Comparison of ENCODE assay signal across 9 cellular contexts in genomic region chr22:46797355-46797754, GRCh38. TPM values are rescaled to one million over a fixed set of nuclear protein-coding genes. Genes with fewer than 3 reads are reported as not detected.
DNase-seq lines count a peak whose midpoint lies in the region; ATAC-seq and TF ChIP-seq lines count a peak whose summit lies in the region.
"Had no signal": no experiment of that assay in that cellular context is flagged by ENCODE, and none has a peak within 500 bp of the region (broad histone marks: within the 10 kb centered on the region; RNA-seq: fewer than 3 reads in every experiment).

No MANE protein-coding gene starts in this region.

- H3K27me3 ChIP-seq in AG04450 (ENCODE audit: control insufficient read depth, insufficient read depth, low read length) (no peaks in the 10 kb centered on the region), HCT116 (ENCODE audit: insufficient read depth, low read length) (no peaks in the 10 kb centered on the region), neural progenitor cell (no peaks in the 10 kb centered on the region)

- no peaks in the 10 kb centered on the region for H3K27me3 Mint-ChIP-seq in activated B cell treated with CpG ODN at 0.5 μM for 24 hours
- H3K27me3 Mint-ChIP-seq in immature natural killer cell (ENCODE audit: low read depth in 3 of 3), result peaks cover 0 to 2% (median 0%) of the 10 kb centered on the region in 3 donors
- peaks cover 6% of the 10 kb centered on the region for H3K27me3 Mint-ChIP-seq in neural progenitor cell (ENCODE audit: insufficient read depth, low read depth)

- TF ChIP-seq RAD21 in HCT116 (IDR thresholded peaks at IDR 0.05; ENCODE audit: low read depth), result peak; percentile 31; the same call in 1 of the 2 replicates

- peak; percentile 44 for TF ChIP-seq CTCF in AG04450 (IDR thresholded peaks at IDR 0.05; ENCODE audit: low read depth, low read length)
- TF ChIP-seq CTCF in HCT116 (IDR thresholded peaks at IDR 0.05 in 2 of 3, conservative IDR thresholded peaks at IDR 0.05 in 1 of 3; ENCODE audit: borderline replicate concordance in 1 of 3, insufficient read depth in 1 of 3, low read depth in 2 of 3, low read length in 2 of 3), result peak; percentile 18 to 36 (median 22); a peak in 2 of 6 replicates
- TF ChIP-seq CTCF in activated B cell treated with CpG ODN at 0.5 μM for 24 hours (IDR thresholded peaks at IDR 0.05), result no peak
- TF ChIP-seq CTCF in neural progenitor cell (IDR thresholded peaks at IDR 0.05), result no peak

- H3K4me3 Mint-ChIP-seq in activated B cell treated with CpG ODN at 0.5 μM for 24 hours, result no peak overlapping the region
- peak overlapping the region in 1 of 5 donors; percentile 12 for H3K4me3 Mint-ChIP-seq in immature natural killer cell
- H3K4me3 Mint-ChIP-seq in neural progenitor cell, result no peak overlapping the region

- intact Hi-C loops in HCT116 (cut with micrococcal nuclease), result loop anchor here (10.0 kb wide), 1 partner anchor 1037 kb away; no protein-coding TSS in a partner anchor
- intact Hi-C loops in activated B cell treated with CpG ODN at 0.5 μM for 24 hours (cut with micrococcal nuclease), result no loop called here

- no peak for DNase-seq in AG04450 (ENCODE audit: low read depth, low spot score)
- no peak for DNase-seq in HCT116 (ENCODE audit: low read depth, low spot score)
- DNase-seq in activated B cell treated with CpG ODN at 0.5 μM for 24 hours, result peak; percentile 14
- no peak for DNase-seq in immature natural killer cell
- DNase-seq in neural progenitor cell (ENCODE audit: low spot score), result no peak
- no peak for DNase-seq in HCEC 1CT
- DNase-seq: NCI-H187 treated with DMSO at 0.1 percent for 48 hours had no signal

- H3K36me3 Mint-ChIP-seq in activated B cell treated with CpG ODN at 0.5 μM for 24 hours (ENCODE audit: low read depth) (peaks cover 88% of the 10 kb centered on the region), immature natural killer cell (peaks cover 8 to 30% (median 9%) of the 10 kb centered on the region in 3 donors), neural progenitor cell (peaks cover 16% of the 10 kb centered on the region)

- POLR2A ChIA-PET in AG04450 (lab: Yijun Ruan, JAX), result no interaction called here
- POLR2A ChIA-PET in HCT116 (lab: Charles Lee), result no interaction called here
- POLR2A ChIA-PET in activated B cell treated with CpG ODN at 0.5 μM for 24 hours (lab: Charles Lee), result no interaction called here

- no peak overlapping the region for H3K27ac ChIP-seq in AG04450 (ENCODE audit: low read depth, low read length)
- H3K27ac ChIP-seq in HCT116 (ENCODE audit: low read depth, low read length), result no peak overlapping the region
- no peak overlapping the region for H3K27ac ChIP-seq in neural progenitor cell

- no peaks in the 10 kb centered on the region for H3F3A ChIP-seq in neural progenitor cell (ENCODE audit: low read depth)

- no peaks in the 10 kb centered on the region for H3K9me3 Mint-ChIP-seq in activated B cell treated with CpG ODN at 0.5 μM for 24 hours
- H3K9me3 Mint-ChIP-seq in immature natural killer cell, result peaks cover 0 to 2% (median 0%) of the 10 kb centered on the region in 6 donors
- H3K9me3 Mint-ChIP-seq in neural progenitor cell, result no peaks in the 10 kb centered on the region

- CTCF ChIA-PET in AG04450 (lab: Charles Lee) (interaction anchor here (0.6 to 2.4 kb wide), 6 partner anchors 9 to 234 kb away, joined by 3 to 25 read pairs (median 12); no protein-coding TSS in a partner anchor), HCT116 (lab: Charles Lee) (interaction anchor here (2.3 kb wide), 1 partner anchor 58 kb away, joined by 6 read pairs; no protein-coding TSS in a partner anchor), activated B cell treated with CpG ODN at 0.5 μM for 24 hours (lab: Charles Lee) (interaction anchor here (0.7 to 8.1 kb wide), 3 partner anchors 28 to 58 kb away, joined by 3 to 266 read pairs (median 4); partner anchors contain the start of gene TBC1D22A)

- BruUV-seq in HCT116 (replicated peaks; lab: Mats Ljungman, UMichigan), result no TSS peak

- H3K79me2 ChIP-seq in HCT116 (ENCODE audit: insufficient read depth, low read length), result peaks cover 3% of the 10 kb centered on the region; the same call in 1 of the 2 replicates
- H3K79me2 ChIP-seq in neural progenitor cell (ENCODE audit: low read depth), result no peaks in the 10 kb centered on the region

- RAD21 ChIA-PET in HCT116 (lab: Charles Lee; ENCODE audit: low non-redundant PET in 1 of 2, low total read pairs in 2 of 2, uncharacterized antibody in 2 of 2, unreplicated experiment in 2 of 2), result no interaction called here

- H4K20me1 ChIP-seq in HCT116 (ENCODE audit: insufficient read depth) (no peaks in the 10 kb centered on the region), neural progenitor cell (ENCODE audit: low read depth) (peaks cover 5% of the 10 kb centered on the region)

- H3K27ac Mint-ChIP-seq in activated B cell treated with CpG ODN at 0.5 μM for 24 hours, result peak overlapping the region; percentile 46
- peak overlapping the region in 5 of 6 donors; percentile 28 to 79 (median 50) for H3K27ac Mint-ChIP-seq in immature natural killer cell
- H3K27ac Mint-ChIP-seq in neural progenitor cell, result no peak overlapping the region

- H3K9ac ChIP-seq in HCT116 (ENCODE audit: low read length) (no peak overlapping the region), neural progenitor cell (no peak overlapping the region)

- H3K4me1 ChIP-seq in HCT116 (ENCODE audit: control insufficient read depth in 1 of 2, insufficient read depth in 2 of 2, low read length in 2 of 2) (peaks cover 3 to 11% of the 10 kb centered on the region in 2 experiments), neural progenitor cell (no peaks in the 10 kb centered on the region)

- H3K9me3 ChIP-seq in AG04450 (ENCODE audit: control insufficient read depth, insufficient read depth, low read length), result no peaks in the 10 kb centered on the region; the same call in 1 of the 2 replicates
- H3K9me3 ChIP-seq in HCT116 (ENCODE audit: control insufficient read depth in 1 of 2, insufficient read depth in 1 of 2, low read depth in 1 of 2, low read length in 2 of 2), result no peaks in the 10 kb centered on the region
- H3K9me3 ChIP-seq in neural progenitor cell (ENCODE audit: low read depth), result no peaks in the 10 kb centered on the region

- H3K4me3 ChIP-seq in AG04450 (ENCODE audit: low read depth, low read length) (no peak overlapping the region), HCT116 (replicated peaks in 1 of 2; ENCODE audit: low read depth in 1 of 2, low read length in 2 of 2) (no peak overlapping the region), neural progenitor cell (no peak overlapping the region)

- no peak overlapping the region for H3K4me2 ChIP-seq in HCT116 (ENCODE audit: low read length)
- no peak overlapping the region for H3K4me2 ChIP-seq in neural progenitor cell

- H2AFZ ChIP-seq in HCT116 (ENCODE audit: low read depth, low read length, poor library complexity, severe bottlenecking) (no peak overlapping the region), neural progenitor cell (replicated peaks) (no peak overlapping the region)

- H3K9me2 ChIP-seq in HCT116 (ENCODE audit: insufficient read depth), result no peaks in the 10 kb centered on the region

- peaks cover 29% of the 10 kb centered on the region for H3K4me1 Mint-ChIP-seq in activated B cell treated with CpG ODN at 0.5 μM for 24 hours
- H3K4me1 Mint-ChIP-seq in immature natural killer cell, result peaks cover 14 to 27% of the 10 kb centered on the region in 2 donors
- H3K4me1 Mint-ChIP-seq in neural progenitor cell, result peaks cover 6% of the 10 kb centered on the region

- no peak for TF ChIP-seq POLR2A in HCT116 (IDR thresholded peaks at IDR 0.05; ENCODE audit: borderline replicate concordance, extremely low read depth, insufficient read depth, insufficient read length)

- ATAC-seq in HCT116 (peak; percentile 29; the same call in 1 of the 2 replicates), activated B cell treated with CpG ODN at 0.5 μM for 24 hours (ENCODE audit: low read depth) (no peak), HG03565 (IDR thresholded peaks at IDR 0.05; ENCODE audit: unreplicated experiment) (no peak), GM19467 (IDR thresholded peaks at IDR 0.05; ENCODE audit: unreplicated experiment) (no peak)

- H3K36me3 ChIP-seq in HCT116 (ENCODE audit: control insufficient read depth in 1 of 2, insufficient read depth in 2 of 2, low read length in 2 of 2) (peaks cover 10 to 11% of the 10 kb centered on the region in 2 experiments; a peak in 2 of 4 replicates), neural progenitor cell (no peaks in the 10 kb centered on the region)

TF ChIP-seq in HCT116, 20 proteins besides CTCF, POLR2A, EP300 and RAD21:
- no peak for TF ChIP-seq ZNF274 (IDR thresholded peaks at IDR 0.05; ENCODE audit: low read depth, low read length)
TF ChIP-seq in HCT116: peak in this region for 0.

RNA-seq across cellular contexts. Expression of gene TBC1D22A, which starts 34.9 kb away (rescaled TPM):
- polyA plus RNA-seq in AG04450 (2011; rRNA removed) (19.8 and 21.6 TPM in 2 replicates), immature natural killer cell (10 to 100 TPM; 20.6 to 28.0 (median 24.0) TPM)
- polyA minus RNA-seq in AG04450 (2011; rRNA and poly(A)+ RNA removed), result 17.1 and 19.6 TPM in 2 replicates
- total RNA-seq in HCT116 (2021; ENCODE audit: unreplicated experiment) (20.9 TPM), activated B cell treated with CpG ODN at 0.5 μM for 24 hours (73.0 and 85.9 TPM in 2 replicates), neural progenitor cell (ENCODE audit: low replicate concordance) (9.8 and 10.6 TPM in 2 replicates)
- polyA plus RNA-seq in HCT116 (2012), result 18.6 and 19.1 TPM in 2 replicates

RNA-seq across cellular contexts. Expression of gene CERK, which starts 59.3 kb away (rescaled TPM):
- polyA plus RNA-seq in AG04450 (2011; rRNA removed) (29.0 and 32.9 TPM in 2 replicates), immature natural killer cell (10 to 100 TPM; 31.1 to 59.4 (median 38.9) TPM)
- 45.7 and 51.1 TPM in 2 replicates for polyA minus RNA-seq in AG04450 (2011; rRNA and poly(A)+ RNA removed)
- total RNA-seq in HCT116 (2021; ENCODE audit: unreplicated experiment) (35.0 TPM), activated B cell treated with CpG ODN at 0.5 μM for 24 hours (13.8 and 16.9 TPM in 2 replicates), neural progenitor cell (ENCODE audit: low replicate concordance) (53.6 and 80.6 TPM in 2 replicates)
- polyA plus RNA-seq in HCT116 (2012), result 24.9 and 28.5 TPM in 2 replicates

Comparison
In these comparisons a context has a peak if more than half of its experiments do, and no peak if none do; other contexts are left out.
1. CTCF ChIP-seq: peak in AG04450 (single experiment) and HCT116 (3 of 3); none in activated B cell treated with CpG ODN at 0.5 μM for 24 hours (single experiment) and neural progenitor cell (single experiment).